In genomic region chr17:49414271-49414621, GRCh38 we compare ENCODE assay signal across 1 cellular context.
TF ChIP-seq lines count a peak whose summit lies in the region.

No MANE protein-coding gene starts in this region.

TF ChIP-seq in HepG2, 621 proteins besides CTCF, POLR2A, EP300 and RAD21:
- TF ChIP-seq ZNF3 (CRISPR knock-in tag; IDR thresholded peaks at IDR 0.05) (0 out of 2 replicates have a peak, but pooled peaks have one; percentile 16), RBFOX2 (IDR thresholded peaks at IDR 0.05; ENCODE audit: low read depth, low read length) (peak; percentile 50; the same call in 1 of the 2 replicates), ZBTB2 (CRISPR knock-in tag; IDR thresholded peaks at IDR 0.05; ENCODE audit: low read depth) (0 out of 2 replicates have a peak, but pooled peaks have one; percentile 7), ZNF552 (CRISPR knock-in tag; IDR thresholded peaks at IDR 0.05; ENCODE audit: borderline replicate concordance) (peak; percentile 21; the same call in 1 of the 2 replicates), ZNF329 (CRISPR knock-in tag; IDR thresholded peaks at IDR 0.05; ENCODE audit: low read depth) (0 out of 2 replicates have a peak, but pooled peaks have one; percentile 3), HNF1A (IDR thresholded peaks at IDR 0.05; ENCODE audit: low read depth) (0 out of 2 replicates have a peak, but pooled peaks have one; percentile 3), HNF1A (CRISPR knock-in tag; IDR thresholded peaks at IDR 0.05; ENCODE audit: borderline replicate concordance) (no peak), ZSCAN29 (CRISPR knock-in tag; conservative IDR thresholded peaks at IDR 0.05) (0 out of 2 replicates have a peak, but pooled peaks have one; percentile 3), ZBTB21 (CRISPR knock-in tag; IDR thresholded peaks at IDR 0.05) (0 out of 2 replicates have a peak, but pooled peaks have one; percentile 24), ZNF256 (CRISPR knock-in tag; conservative IDR thresholded peaks at IDR 0.05) (0 out of 2 replicates have a peak, but pooled peaks have one; percentile 17), ZNF746 (CRISPR knock-in tag; IDR thresholded peaks at IDR 0.05) (0 out of 2 replicates have a peak, but pooled peaks have one; percentile 3), KDM5A (IDR thresholded peaks at IDR 0.05; ENCODE audit: borderline replicate concordance, low read length) (no peak), MAX (IDR thresholded peaks at IDR 0.05) (no peak), NFKBIZ (CRISPR knock-in tag; IDR thresholded peaks at IDR 0.05) (0 out of 2 replicates have a peak, but pooled peaks have one; percentile 21), RARA (CRISPR knock-in tag; IDR thresholded peaks at IDR 0.05) (no peak)
